In genomic region chr22:19723990-19724827, GRCh38 we compare ENCODE assay signal across 1 cellular context.
TF ChIP-seq lines count a peak whose summit lies in the region.

No MANE protein-coding gene starts in this region.

TF ChIP-seq in SK-N-SH treated with all-trans-retinoic acid at 6 μM for 48 hours, 23 proteins besides CTCF, POLR2A, EP300 and RAD21 (continued from another document):
- TF ChIP-seq, protein P1, sequence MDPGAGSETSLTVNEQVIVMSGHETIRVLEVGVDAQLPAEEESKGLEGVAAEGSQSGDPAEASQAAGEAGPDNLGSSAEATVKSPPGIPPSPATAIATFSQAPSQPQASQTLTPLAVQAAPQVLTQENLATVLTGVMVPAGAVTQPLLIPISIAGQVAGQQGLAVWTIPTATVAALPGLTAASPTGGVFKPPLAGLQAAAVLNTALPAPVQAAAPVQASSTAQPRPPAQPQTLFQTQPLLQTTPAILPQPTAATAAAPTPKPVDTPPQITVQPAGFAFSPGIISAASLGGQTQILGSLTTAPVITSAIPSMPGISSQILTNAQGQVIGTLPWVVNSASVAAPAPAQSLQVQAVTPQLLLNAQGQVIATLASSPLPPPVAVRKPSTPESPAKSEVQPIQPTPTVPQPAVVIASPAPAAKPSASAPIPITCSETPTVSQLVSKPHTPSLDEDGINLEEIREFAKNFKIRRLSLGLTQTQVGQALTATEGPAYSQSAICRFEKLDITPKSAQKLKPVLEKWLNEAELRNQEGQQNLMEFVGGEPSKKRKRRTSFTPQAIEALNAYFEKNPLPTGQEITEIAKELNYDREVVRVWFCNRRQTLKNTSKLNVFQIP (CRISPR knock-in tag; IDR thresholded peaks at IDR 0.05; ENCODE audit: borderline replicate concordance, low read depth) = no peak
- TF ChIP-seq ZNF8 (CRISPR knock-in tag; IDR thresholded peaks at IDR 0.05) (no peak), CSDC2 (CRISPR knock-in tag; IDR thresholded peaks at IDR 0.05) (no peak), ARNTL (CRISPR knock-in tag; IDR thresholded peaks at IDR 0.05; ENCODE audit: borderline replicate concordance, low read depth) (no peak)
TF ChIP-seq in SK-N-SH treated with all-trans-retinoic acid at 6 μM for 48 hours: peak in this region for 0.
